ENCODE assay signal across 12 cellular contexts in the genomic region with DNA sequence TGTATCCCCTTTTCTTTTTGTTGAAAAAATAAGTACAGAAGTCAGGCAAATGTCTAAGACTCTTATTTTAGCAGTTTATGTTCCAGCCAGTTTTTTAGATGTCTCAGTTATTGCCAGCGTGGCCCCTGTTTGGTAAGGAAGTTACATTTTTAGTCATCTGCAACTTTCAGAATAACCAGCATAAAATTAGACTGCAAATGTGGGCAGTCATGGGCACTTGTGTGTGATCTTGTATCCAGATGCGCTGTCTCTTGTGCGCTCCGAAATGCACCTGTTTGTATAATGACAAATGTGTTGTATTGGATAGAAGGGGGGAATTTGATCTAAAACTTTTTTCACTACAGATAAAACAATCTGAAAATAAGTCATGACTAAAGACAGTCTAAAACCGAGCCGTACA. TPM values are rescaled to one million over a fixed set of nuclear protein-coding genes. Genes with fewer than 3 reads are reported as not detected.
DNase-seq lines count a peak whose midpoint lies in the region; ATAC-seq and TF ChIP-seq lines count a peak whose summit lies in the region.
"Had no signal": no experiment of that assay in that cellular context is flagged by ENCODE, and none has a peak within 500 bp of the region (broad histone marks: within the 10 kb centered on the region; RNA-seq: fewer than 3 reads in every experiment).

No MANE protein-coding gene starts in this region.

- intact Hi-C loops in activated naive CD4-positive, alpha-beta T cell treated with anti-CD3 and anti-CD28 coated beads for 36 hours (cut with micrococcal nuclease) = loop anchor here (1.0 to 5.0 kb wide), 2 partner anchors 115 to 650 kb away; no protein-coding TSS in a partner anchor

- peak; percentile 38 for ATAC-seq in HG02642 (IDR thresholded peaks at IDR 0.05; ENCODE audit: poor library complexity, unreplicated experiment)
- no peak for ATAC-seq in T-cell (replicated peaks in 1 of 4)
- ATAC-seq in stimulated activated effector memory CD8-positive, alpha-beta T cell treated with anti-CD3 and anti-CD28 coated beads, Interleukin-12 subunit alpha, Interleukin-12 subunit beta, amount 100 ng/mL, for 72 hours = peak; percentile 55
- ATAC-seq in HG03159 (IDR thresholded peaks at IDR 0.05; ENCODE audit: unreplicated experiment) = no peak
- ATAC-seq in GM21515 (IDR thresholded peaks at IDR 0.05; ENCODE audit: unreplicated experiment) = no peak

- TF ChIP-seq CTCF in coronary artery (IDR thresholded peaks at IDR 0.05) = no peak

- no peak overlapping the region for H3K4me3 Mint-ChIP-seq in activated naive CD4-positive, alpha-beta T cell treated with anti-CD3 and anti-CD28 coated beads for 36 hours
- no peak overlapping the region for H3K4me3 Mint-ChIP-seq in T-cell
- H3K4me3 Mint-ChIP-seq in stimulated activated effector memory CD8-positive, alpha-beta T cell treated with anti-CD3 and anti-CD28 coated beads, Interleukin-12 subunit alpha, Interleukin-12 subunit beta, amount 100 ng/mL, for 72 hours = peak overlapping the region; percentile 77

- no peak overlapping the region for H3K27ac Mint-ChIP-seq in activated naive CD4-positive, alpha-beta T cell treated with anti-CD3 and anti-CD28 coated beads for 36 hours
- peak overlapping the region; percentile 96 to 100 for H3K27ac Mint-ChIP-seq in T-cell
- H3K27ac Mint-ChIP-seq in stimulated activated effector memory CD8-positive, alpha-beta T cell treated with anti-CD3 and anti-CD28 coated beads, Interleukin-12 subunit alpha, Interleukin-12 subunit beta, amount 100 ng/mL, for 72 hours = peak overlapping the region; percentile 96

- H3K27ac ChIP-seq in coronary artery = peak overlapping the region in 1 of 2 donors; percentile 37
- H3K27ac ChIP-seq: pancreas had no signal

- H3K4me3 ChIP-seq in coronary artery = no peak overlapping the region
- H3K4me3 ChIP-seq: pancreas had no signal

- POLR2A ChIA-PET in T-cell (lab: Charles Lee) = interaction anchor here (0.6 to 1.6 kb wide), 4 partner anchors 13 to 770 kb away, joined by 3 to 13 read pairs (median 4); no protein-coding TSS in a partner anchor

- peaks cover 49% of the 10 kb centered on the region for H3K4me1 Mint-ChIP-seq in activated naive CD4-positive, alpha-beta T cell treated with anti-CD3 and anti-CD28 coated beads for 36 hours (ENCODE audit: low read depth)
- peaks cover 45 to 68% (median 50%) of the 10 kb centered on the region in 3 donors for H3K4me1 Mint-ChIP-seq in T-cell
- H3K4me1 Mint-ChIP-seq in stimulated activated effector memory CD8-positive, alpha-beta T cell treated with anti-CD3 and anti-CD28 coated beads, Interleukin-12 subunit alpha, Interleukin-12 subunit beta, amount 100 ng/mL, for 72 hours = peaks cover 52% of the 10 kb centered on the region

- DNase-seq in activated naive CD4-positive, alpha-beta T cell treated with Interleukin-2 at 50 U/mL for 16 hours = peak; percentile 35
- DNase-seq in activated naive CD4-positive, alpha-beta T cell treated with anti-CD3 and anti-CD28 coated beads for 36 hours = no peak
- DNase-seq in T-cell = no peak
- DNase-seq in stimulated activated effector memory CD8-positive, alpha-beta T cell treated with anti-CD3 and anti-CD28 coated beads, Interleukin-12 subunit alpha, Interleukin-12 subunit beta, amount 100 ng/mL, for 72 hours (ENCODE audit: low spot score in 2 of 2) = no peak
- DNase-seq in coronary artery (ENCODE audit: low spot score) = no peak
- DNase-seq: activated CD8-positive, alpha-beta memory T cell treated with anti-CD3 and anti-CD28 coated beads for 24 hours; left cardiac atrium; pancreas; stimulated activated CD4-positive, alpha-beta T cell treated with anti-CD3 and anti-CD28 coated beads, Interleukin-4, amount 100 ng/mL, for 4 hours had no signal

- CTCF ChIA-PET in activated naive CD4-positive, alpha-beta T cell treated with anti-CD3 and anti-CD28 coated beads for 36 hours (lab: Charles Lee) = interaction anchor here (0.8 to 16.2 kb wide), 3 partner anchors 15 to 117 kb away, joined by 3 to 241 read pairs (median 12); no protein-coding TSS in a partner anchor
- CTCF ChIA-PET in T-cell (lab: Charles Lee) = interaction anchor here (0.6 to 3.1 kb wide), 7 partner anchors 15 to 115 kb away, joined by 3 to 29 read pairs (median 4); no protein-coding TSS in a partner anchor

- no peaks in the 10 kb centered on the region for H3K9me3 Mint-ChIP-seq in activated naive CD4-positive, alpha-beta T cell treated with anti-CD3 and anti-CD28 coated beads for 36 hours
- H3K9me3 Mint-ChIP-seq in T-cell = no peaks in the 10 kb centered on the region
- no peaks in the 10 kb centered on the region for H3K9me3 Mint-ChIP-seq in stimulated activated effector memory CD8-positive, alpha-beta T cell treated with anti-CD3 and anti-CD28 coated beads, Interleukin-12 subunit alpha, Interleukin-12 subunit beta, amount 100 ng/mL, for 72 hours

- H3K27me3 Mint-ChIP-seq in activated naive CD4-positive, alpha-beta T cell treated with anti-CD3 and anti-CD28 coated beads for 36 hours (ENCODE audit: low read depth) = no peaks in the 10 kb centered on the region
- no peaks in the 10 kb centered on the region for H3K27me3 Mint-ChIP-seq in T-cell

- H3K36me3 Mint-ChIP-seq in activated naive CD4-positive, alpha-beta T cell treated with anti-CD3 and anti-CD28 coated beads for 36 hours (ENCODE audit: low read depth) = peaks cover 3% of the 10 kb centered on the region
- H3K36me3 Mint-ChIP-seq in T-cell = peaks cover 13% of the 10 kb centered on the region
- H3K36me3 Mint-ChIP-seq in stimulated activated effector memory CD8-positive, alpha-beta T cell treated with anti-CD3 and anti-CD28 coated beads, Interleukin-12 subunit alpha, Interleukin-12 subunit beta, amount 100 ng/mL, for 72 hours = peaks cover 13% of the 10 kb centered on the region

RNA-seq across cellular contexts. Expression of gene CLCN4, which starts 44.3 kb away (rescaled TPM):
- not detected for total RNA-seq in activated naive CD4-positive, alpha-beta T cell treated with anti-CD3 and anti-CD28 coated beads for 36 hours
- total RNA-seq in T-cell = under 1 TPM; 0.23 to 0.43 (median 0.25) TPM

Comparison
In these comparisons a context has a peak if more than half of its experiments do, and no peak if none do; other contexts are left out.
1. ATAC-seq: peak in HG02642 (single experiment) and stimulated activated effector memory CD8-positive, alpha-beta T cell treated with anti-CD3 and anti-CD28 coated beads, Interleukin-12 subunit alpha, Interleukin-12 subunit beta, amount 100 ng/mL, for 72 hours (single experiment); none in T-cell (0 of 4), HG03159 (single experiment) and GM21515 (single experiment).